ENCODE assay signal across 8 cellular contexts in the genomic region with DNA sequence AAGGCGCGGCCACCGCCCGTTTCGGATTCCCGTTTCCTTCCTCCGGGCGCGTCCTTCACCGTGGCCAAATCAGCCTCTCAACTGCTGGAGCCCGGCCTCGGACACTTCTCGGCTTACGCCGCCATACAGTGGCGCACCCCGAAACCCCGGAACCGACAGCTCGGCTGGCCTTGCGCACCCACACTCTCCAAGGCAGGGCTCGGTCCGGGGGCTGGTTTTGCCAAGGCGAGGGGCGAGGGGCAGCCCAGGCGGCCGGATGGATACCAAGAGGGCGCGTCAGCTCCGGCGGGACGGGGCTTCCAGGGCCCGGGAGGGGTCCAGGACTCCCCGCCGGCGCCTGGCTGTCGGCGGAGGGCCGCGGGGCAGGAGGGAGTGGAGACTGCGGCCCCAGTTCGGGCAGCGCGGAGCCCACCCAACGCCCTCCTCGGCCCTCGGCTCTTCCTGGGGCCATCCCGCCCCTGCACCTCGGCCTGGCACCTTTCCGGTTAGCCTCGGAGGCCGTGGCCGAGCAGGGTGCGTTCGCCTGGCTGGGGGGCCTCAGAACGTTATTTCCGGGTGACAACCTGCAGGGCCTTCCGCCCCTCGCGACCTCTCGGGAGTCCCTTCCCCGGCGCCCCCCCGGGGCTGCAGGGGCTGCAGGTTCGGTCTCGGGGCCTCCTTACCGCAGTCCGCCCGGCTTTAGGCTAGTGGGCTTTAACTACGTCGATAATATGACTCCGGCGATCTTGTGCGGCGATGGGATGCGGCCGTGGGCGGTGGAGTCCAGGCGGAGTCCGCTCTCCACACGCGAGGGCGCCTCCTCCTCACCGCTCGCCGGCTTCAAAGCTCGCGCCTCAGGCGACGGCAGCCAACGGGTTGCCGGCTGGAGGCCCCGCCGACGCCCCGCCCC. TPM values are rescaled to one million over a fixed set of nuclear protein-coding genes. Genes with fewer than 3 reads are reported as not detected.
DNase-seq lines count a peak whose midpoint lies in the region; ATAC-seq and TF ChIP-seq lines count a peak whose summit lies in the region.

No MANE protein-coding gene starts in this region.

- no peaks in the 10 kb centered on the region for H3K9me3 Mint-ChIP-seq in T-helper 1 cell treated with Interleukin-12 subunit alpha and Interleukin-12 subunit beta and Interleukin-4 antibody, amounts not matched to agents 30 μg/mL and 1 μg/mL, for 36 hours

- no peaks in the 10 kb centered on the region for H3K9me3 ChIP-seq in ectodermal cell (ENCODE audit: control insufficient read depth, low read length)
- H3K9me3 ChIP-seq in mononuclear cell (ENCODE audit: low read depth, low read length) = no peaks in the 10 kb centered on the region
- no peaks in the 10 kb centered on the region for H3K9me3 ChIP-seq in upper lobe of right lung

- no peaks in the 10 kb centered on the region for H3K27me3 Mint-ChIP-seq in T-helper 1 cell treated with Interleukin-12 subunit alpha and Interleukin-12 subunit beta and Interleukin-4 antibody, amounts not matched to agents 30 μg/mL and 1 μg/mL, for 36 hours (ENCODE audit: low read depth)

- POLR2A ChIA-PET in AG04449 (lab: Yijun Ruan, JAX) = interaction anchor here (1.4 kb wide), 1 partner anchor 42 kb away, joined by 4 read pairs; a partner anchor contains a TSS

- H3K4me1 Mint-ChIP-seq in T-helper 1 cell treated with Interleukin-12 subunit alpha and Interleukin-12 subunit beta and Interleukin-4 antibody, amounts not matched to agents 30 μg/mL and 1 μg/mL, for 36 hours (ENCODE audit: low read depth) = peaks cover 34% of the 10 kb centered on the region

- H3K4me3 ChIP-seq in AG04449 (ENCODE audit: low read depth, low read length) (peak overlapping the region; percentile 83), ectodermal cell (ENCODE audit: insufficient read depth, low read depth, low read length) (peak overlapping the region; percentile 99), mononuclear cell (ENCODE audit: low read length) (peak overlapping the region; percentile 84), upper lobe of right lung (peak overlapping the region; percentile 74)

- peak overlapping the region; percentile 87 for H3K4me3 Mint-ChIP-seq in T-helper 1 cell treated with Interleukin-12 subunit alpha and Interleukin-12 subunit beta and Interleukin-4 antibody, amounts not matched to agents 30 μg/mL and 1 μg/mL, for 36 hours

- H3K27me3 ChIP-seq in ectodermal cell (ENCODE audit: control insufficient read depth, insufficient read depth, low read length, poor library complexity, severe bottlenecking) = no peaks in the 10 kb centered on the region
- H3K27me3 ChIP-seq in mononuclear cell (ENCODE audit: insufficient read depth, low read length) = no peaks in the 10 kb centered on the region
- no peaks in the 10 kb centered on the region for H3K27me3 ChIP-seq in upper lobe of right lung

- CTCF ChIA-PET in AG04449 (lab: Yijun Ruan, JAX) = interaction anchor here (1.2 to 3.5 kb wide), 4 partner anchors 10 to 224 kb away, joined by 3 to 33 read pairs (median 4); no protein-coding TSS in a partner anchor

- H3K36me3 Mint-ChIP-seq in T-helper 1 cell treated with Interleukin-12 subunit alpha and Interleukin-12 subunit beta and Interleukin-4 antibody, amounts not matched to agents 30 μg/mL and 1 μg/mL, for 36 hours (ENCODE audit: low read depth) = peaks cover 23% of the 10 kb centered on the region

- DNase-seq in AG04449 (ENCODE audit: low read depth, low spot score) = no peak
- DNase-seq in upper lobe of right lung = peak; percentile 75
- DNase-seq in omental fat pad (ENCODE audit: low spot score) = no peak

- peak overlapping the region; percentile 17 for H3K27ac Mint-ChIP-seq in T-helper 1 cell treated with Interleukin-12 subunit alpha and Interleukin-12 subunit beta and Interleukin-4 antibody, amounts not matched to agents 30 μg/mL and 1 μg/mL, for 36 hours

- WGBS in ectodermal cell, 2 experiments = 0% methylated on average over 96 of the region's 96 CpGs

- H3K36me3 ChIP-seq in ectodermal cell (ENCODE audit: control insufficient read depth, insufficient read depth, low read length) (peaks cover 20% of the 10 kb centered on the region), upper lobe of right lung (no peaks in the 10 kb centered on the region)

- intact Hi-C loops in upper lobe of right lung (cut with DNase I) = no loop called here

- ATAC-seq in GM18870 (IDR thresholded peaks at IDR 0.05; ENCODE audit: unreplicated experiment) = peak; percentile 11
- peak; percentile 5 for ATAC-seq in HG03095 (IDR thresholded peaks at IDR 0.05; ENCODE audit: unreplicated experiment)
- ATAC-seq in upper lobe of right lung = peak; percentile 0
- no peak for ATAC-seq in omental fat pad (ENCODE audit: low FRiP score)

- H3K27ac ChIP-seq in ectodermal cell (ENCODE audit: insufficient read depth, low read depth, low read length, poor library complexity, severe bottlenecking) (peak overlapping the region; percentile 69), upper lobe of right lung (peak overlapping the region; percentile 56)

- peaks cover 9% of the 10 kb centered on the region for H3K4me1 ChIP-seq in ectodermal cell (ENCODE audit: control insufficient read depth, insufficient read depth, low read length)
- H3K4me1 ChIP-seq in mononuclear cell (ENCODE audit: insufficient read depth, low read length) = peaks cover 32% of the 10 kb centered on the region
- peaks cover 17% of the 10 kb centered on the region for H3K4me1 ChIP-seq in upper lobe of right lung

- no peak for TF ChIP-seq CTCF in AG04449 (IDR thresholded peaks at IDR 0.05; ENCODE audit: insufficient read depth, low read length, missing control alignments)
- TF ChIP-seq CTCF in upper lobe of right lung (IDR thresholded peaks at IDR 0.05) = no peak
- no peak for TF ChIP-seq CTCF in omental fat pad (IDR thresholded peaks at IDR 0.05)

RNA-seq across cellular contexts. Expression of a gene that starts 0.7 kb away (rescaled TPM):
- polyA plus RNA-seq in ectodermal cell (2013, experiment 1 of 4) = 41.5 TPM
- polyA plus RNA-seq in ectodermal cell (2013, experiment 2 of 4) = 45.1 TPM
- polyA plus RNA-seq in ectodermal cell (2013, experiment 3 of 4) = 30.0 TPM
- polyA plus RNA-seq in ectodermal cell (2013, experiment 4 of 4) = 31.9 TPM
- total RNA-seq in mononuclear cell (12.6 TPM), upper lobe of right lung (10.7 TPM), omental fat pad (10 to 100 TPM; 12.2 to 13.7 (median 13.4) TPM)

RNA-seq across cellular contexts. Expression of a gene that starts 42.1 kb away (rescaled TPM):
- 12.6 TPM for polyA plus RNA-seq in ectodermal cell (2013, experiment 1 of 4)
- 15.6 TPM for polyA plus RNA-seq in ectodermal cell (2013, experiment 2 of 4)
- polyA plus RNA-seq in ectodermal cell (2013, experiment 3 of 4) = 15.7 TPM
- polyA plus RNA-seq in ectodermal cell (2013, experiment 4 of 4) = 20.4 TPM
- total RNA-seq in mononuclear cell = 178 TPM
- total RNA-seq in upper lobe of right lung = 73.1 TPM
- total RNA-seq in omental fat pad = 100 to 1,000 TPM in 1 of 4 donors, 10 to 100 TPM in 3; 68.4 to 129 (median 84.4) TPM
